ENCODE assay signal across 28 cellular contexts in the genomic region with DNA sequence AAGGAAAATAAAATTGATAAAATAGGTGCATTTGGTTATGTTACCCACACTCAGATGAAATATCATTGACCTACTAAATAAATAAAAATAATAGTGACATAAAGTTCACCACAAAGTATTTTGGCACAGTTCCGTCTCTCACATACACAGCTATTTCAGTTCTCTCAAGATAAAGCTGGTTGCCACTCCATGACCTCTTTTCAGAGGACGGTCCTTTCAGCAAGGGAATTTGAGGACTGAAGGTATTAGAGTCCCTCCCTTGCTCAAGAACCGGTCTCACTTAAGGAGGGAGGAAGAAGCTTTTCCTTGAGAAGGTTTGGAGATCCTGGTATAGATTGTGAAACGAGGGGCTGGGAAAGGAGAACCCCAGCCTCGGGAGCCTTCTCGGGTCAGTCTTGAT.
"Had no signal": no experiment of that assay in that cellular context is flagged by ENCODE, and none has a peak within 500 bp of the region (broad histone marks: within the 10 kb centered on the region; RNA-seq: fewer than 3 reads in every experiment).

No MANE protein-coding gene starts in this region.

- H3K27me3 Mint-ChIP-seq: activated CD4-positive, alpha-beta T cell treated with anti-CD3 and anti-CD28 coated beads, Interleukin-2, amount 10 ng/mL, durations not matched to agents 24 days and 14 days; activated CD8-positive, alpha-beta T cell treated with anti-CD3 and anti-CD28 coated beads for 36 hours; activated naive CD4-positive, alpha-beta T cell treated with anti-CD3 and anti-CD28 coated beads, Interleukin-2, amount 50 U/mL, for 24 hours; activated naive CD8-positive, alpha-beta T cell treated with anti-CD3 and anti-CD28 coated beads, Interleukin-2, amount 10 ng/mL, durations not matched to agents 7 days and 5 days; activated T-helper 17 cell treated with anti-CD3 and anti-CD28 coated beads, Interleukin-2, amount 50 U/mL, for 72 hours had no signal

- H3K9me3 Mint-ChIP-seq: activated T-helper 17 cell treated with anti-CD3 and anti-CD28 coated beads, Interleukin-2, amount 50 U/mL, for 72 hours had no signal

- DNase-seq: activated CD4-positive, alpha-beta T cell treated with anti-CD3 and anti-CD28 coated beads, Interleukin-2, amount 10 ng/mL, durations not matched to agents 24 days and 14 days; activated CD4-positive, alpha-beta T cell treated with anti-CD3 and anti-CD28 coated beads, Interleukin-2, amount 50 U/mL, for 4 hours; activated CD8-positive, alpha-beta T cell treated with anti-CD3 and anti-CD28 coated beads for 36 hours; activated gamma-delta T cell; activated naive CD4-positive, alpha-beta T cell treated with Interleukin-2 at 50 U/mL for 16 hours; activated naive CD8-positive, alpha-beta T cell treated with anti-CD3 and anti-CD28 coated beads, Interleukin-2, amount 10 ng/mL, durations not matched to agents 7 days and 5 days; activated T-cell treated with anti-CD3 and anti-CD28 coated beads, Interleukin-2, amount 50 U/mL, for 1 hour; activated T-cell treated with anti-CD3 and anti-CD28 coated beads, Interleukin-2, amount 50 U/mL, for 72 hours; body of pancreas; caudate nucleus; NCI-H1092 treated with DMSO at 0.1 percent for 48 hours; NCI-H1417; NCI-H146; NCI-H187; NCI-H2029 treated with DMSO at 0.1 percent for 48 hours; NCI-H2107; NCI-H2171; NCI-H510A; NCI-H526; NCI-H748 treated with DMSO at 0.1 percent for 48 hours; NK-92 treated with Interleukin-12 subunit alpha and Interleukin-12 subunit beta, amount 100 ng/mL, for 24 hours; PC-3; Peyer's patch; RPMI8226 had no signal

- H3K4me3 ChIP-seq: body of pancreas, breast epithelium, Peyer's patch had no signal

- H3K27ac ChIP-seq: body of pancreas, breast epithelium, KMS-11, Peyer's patch had no signal

- H3K27ac Mint-ChIP-seq: activated CD4-positive, alpha-beta T cell treated with anti-CD3 and anti-CD28 coated beads, Interleukin-2, amount 10 ng/mL, durations not matched to agents 24 days and 14 days; activated CD8-positive, alpha-beta T cell treated with anti-CD3 and anti-CD28 coated beads for 36 hours; activated naive CD4-positive, alpha-beta T cell treated with anti-CD3 and anti-CD28 coated beads, Interleukin-2, amount 50 U/mL, for 24 hours; activated naive CD8-positive, alpha-beta T cell treated with anti-CD3 and anti-CD28 coated beads, Interleukin-2, amount 10 ng/mL, durations not matched to agents 7 days and 5 days; activated T-cell treated with anti-CD3 and anti-CD28 coated beads, Interleukin-2, amount 50 U/mL, for 72 hours; activated T-helper 17 cell treated with anti-CD3 and anti-CD28 coated beads, Interleukin-2, amount 50 U/mL, for 72 hours had no signal

- ATAC-seq: activated CD8-positive, alpha-beta T cell treated with anti-CD3 and anti-CD28 coated beads for 36 hours; activated T-cell treated with anti-CD3 and anti-CD28 coated beads, Interleukin-2, amount 50 U/mL, for 72 hours; activated T-helper 17 cell treated with anti-CD3 and anti-CD28 coated beads, Interleukin-2, amount 50 U/mL, for 72 hours; body of pancreas; PC-3 had no signal

- H3K36me3 ChIP-seq: breast epithelium, Peyer's patch had no signal

- H3K9me3 ChIP-seq: body of pancreas, breast epithelium, Peyer's patch had no signal

- H3K4me3 Mint-ChIP-seq: activated CD4-positive, alpha-beta T cell treated with anti-CD3 and anti-CD28 coated beads, Interleukin-2, amount 10 ng/mL, durations not matched to agents 24 days and 14 days; activated CD8-positive, alpha-beta T cell treated with anti-CD3 and anti-CD28 coated beads for 36 hours; activated naive CD4-positive, alpha-beta T cell treated with anti-CD3 and anti-CD28 coated beads, Interleukin-2, amount 50 U/mL, for 24 hours; activated naive CD8-positive, alpha-beta T cell treated with anti-CD3 and anti-CD28 coated beads, Interleukin-2, amount 10 ng/mL, durations not matched to agents 7 days and 5 days; activated T-cell treated with anti-CD3 and anti-CD28 coated beads, Interleukin-2, amount 50 U/mL, for 72 hours; activated T-helper 17 cell treated with anti-CD3 and anti-CD28 coated beads, Interleukin-2, amount 50 U/mL, for 72 hours had no signal

- H3K4me1 Mint-ChIP-seq: activated T-helper 17 cell treated with anti-CD3 and anti-CD28 coated beads, Interleukin-2, amount 50 U/mL, for 72 hours had no signal

- H3K27me3 ChIP-seq: body of pancreas, breast epithelium, Peyer's patch had no signal

- H3K36me3 Mint-ChIP-seq: activated naive CD8-positive, alpha-beta T cell treated with anti-CD3 and anti-CD28 coated beads, Interleukin-2, amount 10 ng/mL, durations not matched to agents 7 days and 5 days had no signal

- H3K4me1 ChIP-seq: body of pancreas, breast epithelium, Peyer's patch had no signal
